21 cellular contexts compared by ENCODE assay signal in the genomic region with DNA sequence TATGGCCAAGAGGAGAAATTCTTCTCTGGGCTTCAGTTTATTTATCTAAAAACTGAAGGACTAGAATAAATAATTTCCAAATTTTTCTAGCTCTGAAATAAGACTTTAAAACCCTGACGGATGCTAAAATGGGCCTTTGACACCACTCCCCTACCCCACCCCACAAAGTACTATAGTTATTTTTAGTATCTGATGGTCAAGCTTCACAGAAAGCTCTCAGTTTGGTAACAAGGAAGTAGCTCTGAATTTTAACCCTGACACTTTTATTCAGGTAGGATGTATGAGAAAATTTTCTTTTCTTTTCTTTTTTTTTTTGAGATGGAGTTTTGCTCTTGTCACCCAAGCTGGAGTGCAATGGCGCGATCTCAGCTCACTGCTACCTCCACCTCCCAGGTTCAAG. TPM values are rescaled to one million over a fixed set of nuclear protein-coding genes. Genes with fewer than 3 reads are reported as not detected.
DNase-seq lines count a peak whose midpoint lies in the region; ATAC-seq, FAIRE-seq and TF ChIP-seq lines count a peak whose summit lies in the region.
"Had no signal": no experiment of that assay in that cellular context is flagged by ENCODE, and none has a peak within 500 bp of the region (broad histone marks: within the 10 kb centered on the region; RNA-seq: fewer than 3 reads in every experiment).

No MANE protein-coding gene starts in this region.

- POLR2A ChIA-PET in activated B cell treated with CpG ODN at 0.5 μM for 24 hours (lab: Charles Lee) = interaction anchor here (1.1 kb wide), 1 partner anchor 25 kb away, joined by 5 read pairs; no protein-coding TSS in a partner anchor

- FAIRE-seq in H54 (lab: Jason Lieb, UNC) = no peak
- FAIRE-seq: colon, small intestine had no signal

- no peak for DNase-seq in right atrium auricular region (ENCODE audit: low spot score)
- DNase-seq in Right ventricle myocardium inferior (ENCODE audit: missing footprints) = no peak
- no peak for DNase-seq in activated B cell treated with CpG ODN at 0.5 μM for 24 hours
- no peak for DNase-seq in osteocyte (ENCODE audit: extremely low spot score, unreplicated experiment)
- DNase-seq in vagina (ENCODE audit: extremely low spot score in 2 of 2) = no peak
- DNase-seq in H54 (ENCODE audit: insufficient read length, low spot score) = no peak
- DNase-seq: activated CD8-positive, alpha-beta T cell treated with anti-CD3 and anti-CD28 coated beads, Interleukin-2, amount 10 ng/mL, durations not matched to agents 7 days and 5 days; activated T-cell treated with anti-CD3 and anti-CD28 coated beads, Interleukin-2, amount 50 U/mL, for 4 hours; Kasumi-1; naive thymus-derived CD4-positive, alpha-beta T cell; NCI-H526 treated with DMSO at 0.1 percent for 48 hours; PC-3; SJCRH30; stimulated activated CD4-positive, alpha-beta T cell treated with anti-CD3 and anti-CD28 coated beads, Interleukin-4, amount 100 ng/mL, for 24 hours; substantia nigra had no signal

- H3K27ac Mint-ChIP-seq in activated B cell treated with CpG ODN at 0.5 μM for 24 hours (peak overlapping the region; percentile 41), osteocyte (ENCODE audit: unreplicated experiment) (peak overlapping the region; percentile 74)
- H3K27ac Mint-ChIP-seq: activated CD8-positive, alpha-beta T cell treated with anti-CD3 and anti-CD28 coated beads, Interleukin-2, amount 10 ng/mL, durations not matched to agents 7 days and 5 days; activated naive CD4-positive, alpha-beta T cell treated with anti-CD3 and anti-CD28 coated beads, Interleukin-2, amount 50 U/mL, for 24 hours had no signal

- H3K27me3 ChIP-seq in right atrium auricular region (no peaks in the 10 kb centered on the region), vagina (no peaks in the 10 kb centered on the region)
- H3K27me3 ChIP-seq: SJCRH30 had no signal

- H3K27ac ChIP-seq in right atrium auricular region = peak overlapping the region; percentile 96 to 98
- H3K27ac ChIP-seq in vagina = peak overlapping the region; percentile 7
- H3K27ac ChIP-seq: SJCRH30 had no signal

- H3K36me3 Mint-ChIP-seq in activated B cell treated with CpG ODN at 0.5 μM for 24 hours (ENCODE audit: low read depth) = peaks cover 14% of the 10 kb centered on the region
- H3K36me3 Mint-ChIP-seq in osteocyte (ENCODE audit: unreplicated experiment) = no peaks in the 10 kb centered on the region

- TF ChIP-seq CTCF in right atrium auricular region (IDR thresholded peaks at IDR 0.05) (no peak), activated B cell treated with CpG ODN at 0.5 μM for 24 hours (IDR thresholded peaks at IDR 0.05) (no peak), osteocyte (IDR thresholded peaks at IDR 0.05) (no peak), vagina (IDR thresholded peaks at IDR 0.05) (no peak)

- no peak for ATAC-seq in Right ventricle myocardium inferior
- ATAC-seq in activated B cell treated with CpG ODN at 0.5 μM for 24 hours (ENCODE audit: low read depth) = no peak
- ATAC-seq in HG03025 (IDR thresholded peaks at IDR 0.05; ENCODE audit: low FRiP score, unreplicated experiment) = no peak
- no peak for ATAC-seq in HG02840 (IDR thresholded peaks at IDR 0.05; ENCODE audit: low FRiP score, unreplicated experiment)
- ATAC-seq: activated CD4-positive, CD25-positive, alpha-beta regulatory T cell treated with anti-CD3 and anti-CD28 coated beads, Interleukin-2, amount 50 U/mL, for 24 hours; activated CD8-positive, alpha-beta T cell treated with anti-CD3 and anti-CD28 coated beads, Interleukin-2, amount 10 ng/mL, durations not matched to agents 7 days and 5 days; activated T-cell treated with anti-CD3 and anti-CD28 coated beads, Interleukin-2, amount 50 U/mL, for 4 hours; naive thymus-derived CD4-positive, alpha-beta T cell; PC-3 had no signal

- intact Hi-C loops in Right ventricle myocardium inferior (cut with DNase I) (no loop called here), activated B cell treated with CpG ODN at 0.5 μM for 24 hours (cut with micrococcal nuclease) (no loop called here), vagina (cut with DNase I) (loop anchor here (2.0 kb wide), 1 partner anchor 509 kb away; no protein-coding TSS in a partner anchor)

- no peak overlapping the region for H3K4me3 ChIP-seq in right atrium auricular region
- no peak overlapping the region for H3K4me3 ChIP-seq in vagina
- H3K4me3 ChIP-seq: SJCRH30 had no signal

- H3K27me3 Mint-ChIP-seq in activated B cell treated with CpG ODN at 0.5 μM for 24 hours (peaks cover 2% of the 10 kb centered on the region), osteocyte (ENCODE audit: unreplicated experiment) (no peaks in the 10 kb centered on the region)
- H3K27me3 Mint-ChIP-seq: activated naive CD4-positive, alpha-beta T cell treated with anti-CD3 and anti-CD28 coated beads, Interleukin-2, amount 50 U/mL, for 24 hours had no signal

- peaks cover 54% of the 10 kb centered on the region for H3K4me1 Mint-ChIP-seq in activated B cell treated with CpG ODN at 0.5 μM for 24 hours
- peaks cover 61% of the 10 kb centered on the region for H3K4me1 Mint-ChIP-seq in osteocyte (ENCODE audit: unreplicated experiment)

- peak overlapping the region; percentile 11 for H3K4me3 Mint-ChIP-seq in activated B cell treated with CpG ODN at 0.5 μM for 24 hours
- no peak overlapping the region for H3K4me3 Mint-ChIP-seq in osteocyte (ENCODE audit: unreplicated experiment)

- TF ChIP-seq POLR2A in vagina (IDR thresholded peaks at IDR 0.05) = no peak
- no peak for TF ChIP-seq POLR2A in H54 (IDR thresholded peaks at IDR 0.05; ENCODE audit: low read depth, low read length)

- CTCF ChIA-PET in activated B cell treated with CpG ODN at 0.5 μM for 24 hours (lab: Charles Lee) = no interaction called here

- peaks cover 0 to 24% of the 10 kb centered on the region in 2 donors for H3K4me1 ChIP-seq in right atrium auricular region
- H3K4me1 ChIP-seq in vagina = peaks cover 19% of the 10 kb centered on the region
- H3K4me1 ChIP-seq: SJCRH30 had no signal

- no peaks in the 10 kb centered on the region for H3K36me3 ChIP-seq in right atrium auricular region
- H3K36me3 ChIP-seq in vagina = no peaks in the 10 kb centered on the region
- H3K36me3 ChIP-seq: SJCRH30 had no signal

- no peaks in the 10 kb centered on the region for H3K9me3 Mint-ChIP-seq in activated B cell treated with CpG ODN at 0.5 μM for 24 hours
- no peaks in the 10 kb centered on the region for H3K9me3 Mint-ChIP-seq in osteocyte (ENCODE audit: unreplicated experiment)
- H3K9me3 Mint-ChIP-seq: activated naive CD4-positive, alpha-beta T cell treated with anti-CD3 and anti-CD28 coated beads, Interleukin-2, amount 50 U/mL, for 24 hours; activated T-cell treated with anti-CD3 and anti-CD28 coated beads, Interleukin-2, amount 50 U/mL, for 4 hours had no signal

- no peaks in the 10 kb centered on the region for H3K9me3 ChIP-seq in right atrium auricular region
- H3K9me3 ChIP-seq in vagina = no peaks in the 10 kb centered on the region
- H3K9me3 ChIP-seq: SJCRH30 had no signal

RNA-seq across cellular contexts. Expression of gene RBKS, which starts 2.4 kb away (rescaled TPM):
- total RNA-seq in right atrium auricular region (1 to 10 TPM; 1.6 to 2.1 TPM), Right ventricle myocardium inferior (4.0 TPM), activated B cell treated with CpG ODN at 0.5 μM for 24 hours (2.5 and 3.1 TPM in 2 replicates), osteocyte (0.83 and 0.99 TPM in 2 replicates), vagina (2.2 TPM)

RNA-seq across cellular contexts. Expression of gene BABAM2, which starts 2.7 kb away (rescaled TPM):
- total RNA-seq in right atrium auricular region = 10 to 100 TPM; 58.8 to 60.6 TPM
- total RNA-seq in Right ventricle myocardium inferior = 53.0 TPM
- total RNA-seq in activated B cell treated with CpG ODN at 0.5 μM for 24 hours = 51.9 and 55.6 TPM in 2 replicates
- 43.6 and 57.4 TPM in 2 replicates for total RNA-seq in osteocyte
- total RNA-seq in vagina = 41.0 TPM
